ENCODE assay signal across 15 cellular contexts in the genomic region with DNA sequence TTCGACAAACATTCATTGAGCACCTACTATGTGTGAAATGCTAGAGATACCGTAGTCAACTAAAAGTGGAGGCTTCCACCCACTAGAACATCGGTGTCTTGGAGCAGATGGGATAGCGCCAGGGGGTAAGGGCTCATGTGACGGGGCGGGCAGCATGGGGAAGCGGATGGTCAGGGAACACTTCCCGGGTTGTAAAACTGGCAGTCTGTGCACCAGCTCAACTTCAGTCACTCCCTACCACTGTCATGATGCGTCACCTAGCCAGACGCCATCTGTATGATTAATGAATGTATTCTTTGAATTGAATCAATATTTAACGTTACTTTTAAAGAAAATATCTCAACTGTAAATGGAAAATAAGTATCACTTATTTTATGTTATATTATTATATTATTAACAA.
DNase-seq lines count a peak whose midpoint lies in the region; ATAC-seq and TF ChIP-seq lines count a peak whose summit lies in the region.
"Had no signal": no experiment of that assay in that cellular context is flagged by ENCODE, and none has a peak within 500 bp of the region (broad histone marks: within the 10 kb centered on the region; RNA-seq: fewer than 3 reads in every experiment).

No MANE protein-coding gene starts in this region.

- no peak overlapping the region for H3K4me2 ChIP-seq in parathyroid adenoma (ENCODE audit: low read length)

- no peak for ATAC-seq in WTC11
- no peak for ATAC-seq in GM21526 (IDR thresholded peaks at IDR 0.05; ENCODE audit: low FRiP score, unreplicated experiment)
- ATAC-seq in HG03354 (IDR thresholded peaks at IDR 0.05; ENCODE audit: poor library complexity, severe bottlenecking, unreplicated experiment): no peak
- ATAC-seq in Right ventricle myocardium superior (ENCODE audit: poor library complexity): no peak
- ATAC-seq: CD8-positive, alpha-beta T cell; GM12878 had no signal

- H3K4me1 Mint-ChIP-seq in WTC11: no peaks in the 10 kb centered on the region

- 94% methylated on average over 11 of the region's 11 CpGs for WGBS in suprapubic skin

- no peaks in the 10 kb centered on the region for H3K27me3 Mint-ChIP-seq in WTC11 (ENCODE audit: low read depth)

- POLR2A ChIA-PET in WTC11 (lab: Charles Lee): no interaction called here

- peaks cover 6% of the 10 kb centered on the region; the same call in 1 of the 2 replicates for H3K36me3 Mint-ChIP-seq in WTC11
- H3K36me3 Mint-ChIP-seq: CD8-positive, alpha-beta T cell had no signal

- H3K4me1 ChIP-seq in parathyroid adenoma (peaks cover 31% of the 10 kb centered on the region), suprapubic skin (no peaks in the 10 kb centered on the region)

- TF ChIP-seq POLR2A in suprapubic skin (IDR thresholded peaks at IDR 0.05): no peak

- H3K27me3 ChIP-seq in parathyroid adenoma (ENCODE audit: control insufficient read depth, insufficient read depth, low read length) (no peaks in the 10 kb centered on the region), suprapubic skin (no peaks in the 10 kb centered on the region)
- H3K27me3 ChIP-seq: BLaER1 treated with 17β-estradiol and CSF1 and Interleukin-3, amounts not matched to agents 10 nM and 100 nM had no signal

- H3K79me2 ChIP-seq in parathyroid adenoma: peaks cover 25% of the 10 kb centered on the region

- no peaks in the 10 kb centered on the region for H3K36me3 ChIP-seq in parathyroid adenoma (ENCODE audit: control insufficient read depth, insufficient read depth, low read length)
- peaks cover 5% of the 10 kb centered on the region for H3K36me3 ChIP-seq in suprapubic skin
- H3K36me3 ChIP-seq: BLaER1 treated with 17β-estradiol and CSF1 and Interleukin-3, amounts not matched to agents 10 nM and 100 nM had no signal

- no peak overlapping the region for H3K4me3 ChIP-seq in parathyroid adenoma (ENCODE audit: low read depth, low read length)
- H3K4me3 ChIP-seq in suprapubic skin: no peak overlapping the region
- H3K4me3 ChIP-seq: BLaER1 treated with 17β-estradiol and CSF1 and Interleukin-3, amounts not matched to agents 10 nM and 100 nM; GM12878 had no signal

- H2AFZ ChIP-seq in parathyroid adenoma: no peak overlapping the region

- no peak for TF ChIP-seq EP300 in suprapubic skin (IDR thresholded peaks at IDR 0.05)

- CTCF ChIA-PET in WTC11 (lab: Charles Lee): no interaction called here

- H3K9me3 ChIP-seq in parathyroid adenoma (ENCODE audit: control insufficient read depth, low read length) (no peaks in the 10 kb centered on the region), suprapubic skin (no peaks in the 10 kb centered on the region)

- H3K27ac Mint-ChIP-seq in WTC11: no peak overlapping the region
- H3K27ac Mint-ChIP-seq: CD8-positive, alpha-beta T cell; H9 had no signal

- DNase-seq in NCI-H2171 treated with DMSO at 0.1 percent for 48 hours (lab: John Stamatoyannopoulos, UW): peak; percentile 34
- DNase-seq in NCI-H2171 (lab: John Stamatoyannopoulos, UW): no peak
- DNase-seq in WTC11 (ENCODE audit: low spot score): no peak
- DNase-seq in suprapubic skin (ENCODE audit: low spot score in 2 of 2): peak; percentile 14 to 40
- DNase-seq in Right ventricle myocardium superior: no peak
- DNase-seq: Calu3; CD8-positive, alpha-beta T cell; DMS79 treated with DMSO at 0.1 percent for 48 hours had no signal

- peaks cover 17% of the 10 kb centered on the region for H3K9me3 Mint-ChIP-seq in WTC11
- H3K9me3 Mint-ChIP-seq: CD8-positive, alpha-beta T cell; H9 had no signal

- TF ChIP-seq CTCF in WTC11 (IDR thresholded peaks at IDR 0.05): no peak
- no peak for TF ChIP-seq CTCF in parathyroid adenoma (IDR thresholded peaks at IDR 0.05)
- TF ChIP-seq CTCF in suprapubic skin (IDR thresholded peaks at IDR 0.05): no peak

- H3K4me3 Mint-ChIP-seq in WTC11: no peak overlapping the region
- H3K4me3 Mint-ChIP-seq: CD8-positive, alpha-beta T cell; H9 had no signal

- H3K27ac ChIP-seq in parathyroid adenoma (peak overlapping the region; percentile 86), suprapubic skin (no peak overlapping the region)
- H3K27ac ChIP-seq: 22Rv1; BLaER1 treated with 17β-estradiol and CSF1 and Interleukin-3, amounts not matched to agents 10 nM and 100 nM had no signal

- H3K9ac ChIP-seq in parathyroid adenoma: no peak overlapping the region
- H3K9ac ChIP-seq: BLaER1 treated with 17β-estradiol and CSF1 and Interleukin-3, amounts not matched to agents 10 nM and 100 nM had no signal

- intact Hi-C loops in Right ventricle myocardium superior (cut with DNase I): no loop called here

TF ChIP-seq in WTC11, 78 proteins besides CTCF, POLR2A, EP300 and RAD21:
- TF ChIP-seq HMGA2 (CRISPR knock-in tag; IDR thresholded peaks at IDR 0.05) (peak; percentile 79; the same call in 1 of the 2 replicates), USF1 (CRISPR knock-in tag; IDR thresholded peaks at IDR 0.05) (no peak)

Comparison
In these comparisons a context has a peak if more than half of its experiments do, and no peak if none do; other contexts are left out.
1. DNase-seq: peak in NCI-H2171 treated with DMSO at 0.1 percent for 48 hours (single experiment) and suprapubic skin (2 of 2); none in NCI-H2171 (single experiment), WTC11 (single experiment) and Right ventricle myocardium superior (single experiment).